1 cellular context compared by ENCODE assay signal in genomic region chr2:155727097-155727906, GRCh38.
TF ChIP-seq lines count a peak whose summit lies in the region.

No MANE protein-coding gene starts in this region.

TF ChIP-seq in K562, 482 proteins besides CTCF, POLR2A, EP300 and RAD21:
- TF ChIP-seq, protein P1, sequence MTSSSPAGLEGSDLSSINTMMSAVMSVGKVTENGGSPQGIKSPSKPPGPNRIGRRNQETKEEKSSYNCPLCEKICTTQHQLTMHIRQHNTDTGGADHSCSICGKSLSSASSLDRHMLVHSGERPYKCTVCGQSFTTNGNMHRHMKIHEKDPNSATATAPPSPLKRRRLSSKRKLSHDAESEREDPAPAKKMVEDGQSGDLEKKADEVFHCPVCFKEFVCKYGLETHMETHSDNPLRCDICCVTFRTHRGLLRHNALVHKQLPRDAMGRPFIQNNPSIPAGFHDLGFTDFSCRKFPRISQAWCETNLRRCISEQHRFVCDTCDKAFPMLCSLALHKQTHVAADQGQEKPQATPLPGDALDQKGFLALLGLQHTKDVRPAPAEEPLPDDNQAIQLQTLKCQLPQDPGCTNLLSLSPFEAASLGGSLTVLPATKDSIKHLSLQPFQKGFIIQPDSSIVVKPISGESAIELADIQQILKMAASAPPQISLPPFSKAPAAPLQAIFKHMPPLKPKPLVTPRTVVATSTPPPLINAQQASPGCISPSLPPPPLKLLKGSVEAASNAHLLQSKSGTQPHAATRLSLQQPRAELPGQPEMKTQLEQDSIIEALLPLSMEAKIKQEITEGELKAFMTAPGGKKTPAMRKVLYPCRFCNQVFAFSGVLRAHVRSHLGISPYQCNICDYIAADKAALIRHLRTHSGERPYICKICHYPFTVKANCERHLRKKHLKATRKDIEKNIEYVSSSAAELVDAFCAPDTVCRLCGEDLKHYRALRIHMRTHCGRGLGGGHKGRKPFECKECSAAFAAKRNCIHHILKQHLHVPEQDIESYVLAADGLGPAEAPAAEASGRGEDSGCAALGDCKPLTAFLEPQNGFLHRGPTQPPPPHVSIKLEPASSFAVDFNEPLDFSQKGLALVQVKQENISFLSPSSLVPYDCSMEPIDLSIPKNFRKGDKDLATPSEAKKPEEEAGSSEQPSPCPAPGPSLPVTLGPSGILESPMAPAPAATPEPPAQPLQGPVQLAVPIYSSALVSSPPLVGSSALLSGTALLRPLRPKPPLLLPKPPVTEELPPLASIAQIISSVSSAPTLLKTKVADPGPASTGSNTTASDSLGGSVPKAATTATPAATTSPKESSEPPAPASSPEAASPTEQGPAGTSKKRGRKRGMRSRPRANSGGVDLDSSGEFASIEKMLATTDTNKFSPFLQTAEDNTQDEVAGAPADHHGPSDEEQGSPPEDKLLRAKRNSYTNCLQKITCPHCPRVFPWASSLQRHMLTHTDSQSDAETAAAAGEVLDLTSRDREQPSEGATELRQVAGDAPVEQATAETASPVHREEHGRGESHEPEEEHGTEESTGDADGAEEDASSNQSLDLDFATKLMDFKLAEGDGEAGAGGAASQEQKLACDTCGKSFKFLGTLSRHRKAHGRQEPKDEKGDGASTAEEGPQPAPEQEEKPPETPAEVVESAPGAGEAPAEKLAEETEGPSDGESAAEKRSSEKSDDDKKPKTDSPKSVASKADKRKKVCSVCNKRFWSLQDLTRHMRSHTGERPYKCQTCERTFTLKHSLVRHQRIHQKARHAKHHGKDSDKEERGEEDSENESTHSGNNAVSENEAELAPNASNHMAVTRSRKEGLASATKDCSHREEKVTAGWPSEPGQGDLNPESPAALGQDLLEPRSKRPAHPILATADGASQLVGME (CRISPR knock-in tag; IDR thresholded peaks at IDR 0.05): no peak
- no peak for TF ChIP-seq MTA3 (IDR thresholded peaks at IDR 0.05; ENCODE audit: borderline replicate concordance)
- TF ChIP-seq, protein P2, sequence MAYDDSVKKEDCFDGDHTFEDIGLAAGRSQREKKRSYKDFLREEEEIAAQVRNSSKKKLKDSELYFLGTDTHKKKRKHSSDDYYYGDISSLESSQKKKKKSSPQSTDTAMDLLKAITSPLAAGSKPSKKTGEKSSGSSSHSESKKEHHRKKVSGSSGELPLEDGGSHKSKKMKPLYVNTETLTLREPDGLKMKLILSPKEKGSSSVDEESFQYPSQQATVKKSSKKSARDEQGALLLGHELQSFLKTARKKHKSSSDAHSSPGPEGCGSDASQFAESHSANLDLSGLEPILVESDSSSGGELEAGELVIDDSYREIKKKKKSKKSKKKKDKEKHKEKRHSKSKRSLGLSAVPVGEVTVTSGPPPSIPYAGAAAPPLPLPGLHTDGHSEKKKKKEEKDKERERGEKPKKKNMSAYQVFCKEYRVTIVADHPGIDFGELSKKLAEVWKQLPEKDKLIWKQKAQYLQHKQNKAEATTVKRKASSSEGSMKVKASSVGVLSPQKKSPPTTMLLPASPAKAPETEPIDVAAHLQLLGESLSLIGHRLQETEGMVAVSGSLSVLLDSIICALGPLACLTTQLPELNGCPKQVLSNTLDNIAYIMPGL (CRISPR knock-in tag; IDR thresholded peaks at IDR 0.05): no peak
- no peak for TF ChIP-seq LCOR (CRISPR knock-in tag; IDR thresholded peaks at IDR 0.05)
- no peak for TF ChIP-seq ETV6 (IDR thresholded peaks at IDR 0.05; ENCODE audit: borderline replicate concordance in 1 of 2, low read depth in 2 of 2, low read length in 1 of 2)
- no peak for TF ChIP-seq ETV6 (CRISPR knock-in tag; IDR thresholded peaks at IDR 0.05; ENCODE audit: borderline replicate concordance)
- TF ChIP-seq, protein P3, sequence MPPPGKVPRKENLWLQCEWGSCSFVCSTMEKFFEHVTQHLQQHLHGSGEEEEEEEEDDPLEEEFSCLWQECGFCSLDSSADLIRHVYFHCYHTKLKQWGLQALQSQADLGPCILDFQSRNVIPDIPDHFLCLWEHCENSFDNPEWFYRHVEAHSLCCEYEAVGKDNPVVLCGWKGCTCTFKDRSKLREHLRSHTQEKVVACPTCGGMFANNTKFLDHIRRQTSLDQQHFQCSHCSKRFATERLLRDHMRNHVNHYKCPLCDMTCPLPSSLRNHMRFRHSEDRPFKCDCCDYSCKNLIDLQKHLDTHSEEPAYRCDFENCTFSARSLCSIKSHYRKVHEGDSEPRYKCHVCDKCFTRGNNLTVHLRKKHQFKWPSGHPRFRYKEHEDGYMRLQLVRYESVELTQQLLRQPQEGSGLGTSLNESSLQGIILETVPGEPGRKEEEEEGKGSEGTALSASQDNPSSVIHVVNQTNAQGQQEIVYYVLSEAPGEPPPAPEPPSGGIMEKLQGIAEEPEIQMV (tag; conservative IDR thresholded peaks at IDR 0.05; ENCODE audit: low read depth): no peak
- TF ChIP-seq, protein P4, sequence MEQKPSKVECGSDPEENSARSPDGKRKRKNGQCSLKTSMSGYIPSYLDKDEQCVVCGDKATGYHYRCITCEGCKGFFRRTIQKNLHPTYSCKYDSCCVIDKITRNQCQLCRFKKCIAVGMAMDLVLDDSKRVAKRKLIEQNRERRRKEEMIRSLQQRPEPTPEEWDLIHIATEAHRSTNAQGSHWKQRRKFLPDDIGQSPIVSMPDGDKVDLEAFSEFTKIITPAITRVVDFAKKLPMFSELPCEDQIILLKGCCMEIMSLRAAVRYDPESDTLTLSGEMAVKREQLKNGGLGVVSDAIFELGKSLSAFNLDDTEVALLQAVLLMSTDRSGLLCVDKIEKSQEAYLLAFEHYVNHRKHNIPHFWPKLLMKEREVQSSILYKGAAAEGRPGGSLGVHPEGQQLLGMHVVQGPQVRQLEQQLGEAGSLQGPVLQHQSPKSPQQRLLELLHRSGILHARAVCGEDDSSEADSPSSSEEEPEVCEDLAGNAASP (IDR thresholded peaks at IDR 0.05): no peak
TF ChIP-seq in K562: peak in this region for 0.
